Comparison of ENCODE assay signal across 19 cellular contexts in genomic region chr3:76756578-76756977, GRCh38.
"Had no signal": no experiment of that assay in that cellular context is flagged by ENCODE, and none has a peak within 500 bp of the region (broad histone marks: within the 10 kb centered on the region; RNA-seq: fewer than 3 reads in every experiment).

No MANE protein-coding gene starts in this region.

- H3K36me3 Mint-ChIP-seq: activated naive CD4-positive, alpha-beta T cell treated with anti-CD3 and anti-CD28 coated beads, Interleukin-2, amount 50 U/mL, for 72 hours; mesothelial cell of epicardium had no signal

- H3K4me1 Mint-ChIP-seq: mesothelial cell of epicardium had no signal

- H3K4me3 ChIP-seq: adrenal gland, esophagus squamous epithelium, left lung, tibial artery had no signal

- H3K4me1 ChIP-seq: adrenal gland, esophagus squamous epithelium, left lung, tibial artery had no signal

- H3K9me3 ChIP-seq: adrenal gland, esophagus squamous epithelium, left lung, tibial artery had no signal

- H3K27ac Mint-ChIP-seq: activated naive CD4-positive, alpha-beta T cell treated with anti-CD3 and anti-CD28 coated beads, Interleukin-2, amount 50 U/mL, for 72 hours; activated T-helper 1 cell treated with anti-CD3 and anti-CD28 coated beads, Interleukin-12 subunit alpha, Interleukin-12 subunit beta, Interleukin-2, Interleukin-4 antibody, amounts not matched to agents 30 ng/mL and 10 ng/mL and 1 ng/mL, durations not matched to agents 14 hours and 24 hours and 36 hours; dendritic cell treated with granulocyte-macrophage colony-stimulating factor and Interleukin-4, amounts not matched to agents 40 ng/mL and 50 ng/mL, for 4 days; mesothelial cell of epicardium had no signal

- H3K9me3 Mint-ChIP-seq: dendritic cell treated with granulocyte-macrophage colony-stimulating factor and Interleukin-4, amounts not matched to agents 40 ng/mL and 50 ng/mL, for 4 days; mesothelial cell of epicardium had no signal

- H3K27me3 ChIP-seq: adrenal gland, esophagus squamous epithelium, left lung, tibial artery had no signal

- DNase-seq: activated CD4-positive, alpha-beta T cell treated with anti-CD3 and anti-CD28 coated beads, Interleukin-2, amount 50 U/mL, for 48 hours; activated gamma-delta T cell treated with Interleukin-2 at 50 U/mL for 16 hours; adrenal gland; cerebellar nuclear complex; effector CD8-positive, alpha-beta T cell; esophagus squamous epithelium; hippocampal formation; islet precursor cell; left lung; occipital lobe; stimulated activated CD4-positive, alpha-beta T cell treated with anti-CD3 and anti-CD28 coated beads, Interleukin-12 subunit alpha, Interleukin-12 subunit beta, amount 100 ng/mL, for 4 hours; stimulated activated CD4-positive, alpha-beta T cell treated with anti-CD3 and anti-CD28 coated beads, Interleukin-2, amount 100 ng/mL, for 24 hours; stimulated activated naive CD4-positive, alpha-beta T cell treated with Interleukin-2 at 50 U/mL for 16 hours; substantia nigra; tibial artery had no signal

- H3K27me3 Mint-ChIP-seq: dendritic cell treated with granulocyte-macrophage colony-stimulating factor and Interleukin-4, amounts not matched to agents 40 ng/mL and 50 ng/mL, for 4 days had no signal

- H3K4me3 Mint-ChIP-seq: activated T-helper 1 cell treated with anti-CD3 and anti-CD28 coated beads, Interleukin-12 subunit alpha, Interleukin-12 subunit beta, Interleukin-2, Interleukin-4 antibody, amounts not matched to agents 30 ng/mL and 10 ng/mL and 1 ng/mL, durations not matched to agents 14 hours and 24 hours and 36 hours; dendritic cell treated with granulocyte-macrophage colony-stimulating factor and Interleukin-4, amounts not matched to agents 40 ng/mL and 50 ng/mL, for 4 days; mesothelial cell of epicardium had no signal

- ATAC-seq: activated naive CD4-positive, alpha-beta T cell treated with anti-CD3 and anti-CD28 coated beads, Interleukin-2, amount 50 U/mL, for 72 hours; left lung had no signal

- H3K36me3 ChIP-seq: adrenal gland, esophagus squamous epithelium, left lung, tibial artery had no signal
